1 cellular context compared by ENCODE assay signal in the genomic region with DNA sequence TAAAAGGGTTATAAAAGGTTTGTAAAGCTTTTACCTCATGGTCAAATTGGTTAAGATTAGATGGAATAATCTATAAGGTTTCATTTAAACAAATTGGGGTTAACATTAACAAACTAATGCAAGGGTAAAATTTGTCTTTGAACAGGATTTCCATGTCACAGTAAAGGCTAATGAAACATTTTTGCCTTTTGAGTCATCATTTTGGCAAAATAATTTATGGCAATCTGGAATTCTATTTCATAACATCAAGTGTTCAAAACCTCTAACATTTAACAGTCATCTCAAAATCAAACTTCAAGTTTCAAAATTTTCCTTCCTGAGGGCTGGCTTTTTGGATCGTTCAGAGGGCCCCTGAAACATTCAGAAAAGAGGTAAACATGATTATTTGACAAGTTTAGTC.
A peak's percentile ranks its signal among the peaks of the same experiment; 100 is the strongest.
TF ChIP-seq lines count a peak whose summit lies in the region.

No MANE protein-coding gene starts in this region.

TF ChIP-seq in endothelial cell of umbilical vein, 7 proteins besides CTCF, POLR2A, EP300 and RAD21 (continued from another document):
- no peak for TF ChIP-seq MYC (IDR thresholded peaks at IDR 0.05; ENCODE audit: low read depth, low read length)
- TF ChIP-seq EZH2 (IDR thresholded peaks at IDR 0.05; ENCODE audit: borderline replicate concordance, low read depth, low read length, severe bottlenecking) = no peak
- peak; percentile 24 for TF ChIP-seq FOS (IDR thresholded peaks at IDR 0.05; ENCODE audit: borderline replicate concordance, insufficient read depth, low read length)
- TF ChIP-seq POLR2AphosphoS5 (IDR thresholded peaks at IDR 0.05; ENCODE audit: insufficient read depth, low read depth, low read length) = no peak
